ENCODE assay signal across 8 cellular contexts in genomic region chr9:35114921-35115341, GRCh38. TPM values are rescaled to one million over a fixed set of nuclear protein-coding genes. Genes with fewer than 3 reads are reported as not detected.
DNase-seq lines count a peak whose midpoint lies in the region; ATAC-seq and TF ChIP-seq lines count a peak whose summit lies in the region.

No MANE protein-coding gene starts in this region.

- H4K8ac ChIP-seq in H9 (replicated peaks; ENCODE audit: insufficient read length, low read depth, low read length) = no peak overlapping the region

- TF ChIP-seq CTCF in AG10803 (conservative IDR thresholded peaks at IDR 0.05; ENCODE audit: low read length) = no peak
- no peak for TF ChIP-seq CTCF in H9 (conservative IDR thresholded peaks at IDR 0.05)
- no peak for TF ChIP-seq CTCF in dorsolateral prefrontal cortex (IDR thresholded peaks at IDR 0.05 in 54 of 56, conservative IDR thresholded peaks at IDR 0.05 in 2 of 56; ENCODE audit: low read depth in 1 of 56, partially characterized antibody in 56 of 56)
- TF ChIP-seq CTCF in lower leg skin (IDR thresholded peaks at IDR 0.05) = no peak

- no peak for ATAC-seq in T-cell (replicated peaks in 1 of 4)
- no peak for ATAC-seq in GM21576 (IDR thresholded peaks at IDR 0.05; ENCODE audit: unreplicated experiment)

- peaks cover 19% of the 10 kb centered on the region for H3K23me2 ChIP-seq in H9 (ENCODE audit: insufficient read length, low read depth, low read length, poor library complexity, severe bottlenecking)

- H3K4ac ChIP-seq in H9 (ENCODE audit: low read depth, low read length) = no peak overlapping the region

- peak; percentile 47 for DNase-seq in AG10803 (ENCODE audit: low read depth)
- peak; percentile 52 for DNase-seq in H9
- DNase-seq in T-cell = peak in 17 of 34 experiments; percentile 8 to 43 (median 32)
- DNase-seq in dorsolateral prefrontal cortex = peak in 1 of 10 donors; percentile 31
- peak; percentile 73 to 94 for DNase-seq in lower leg skin (ENCODE audit: low spot score in 2 of 2)
- DNase-seq in substantia nigra (lab: John Stamatoyannopoulos, UW) = peak in 31 of 49 donors; percentile 6 to 68 (median 29)
- DNase-seq in NCI-H187 (lab: John Stamatoyannopoulos, UW) = no peak

- no peak overlapping the region for H2BK120ac ChIP-seq in H9 (ENCODE audit: low read depth, low read length, poor library complexity, severe bottlenecking)

- H3K56ac ChIP-seq in H9 (ENCODE audit: insufficient read length, low read depth, low read length) = no peak overlapping the region

- peaks cover 2% of the 10 kb centered on the region; the same call in 1 of the 2 replicates for H3K4me1 ChIP-seq in H9 (ENCODE audit: insufficient read depth, low read length)

- no peak overlapping the region for H2AFZ ChIP-seq in H9 (ENCODE audit: low read length)

- H3K9me3 ChIP-seq in H9 (ENCODE audit: control insufficient read depth, low read depth, low read length) = no peaks in the 10 kb centered on the region

- H3K4me1 Mint-ChIP-seq in H9 (peaks cover 44% of the 10 kb centered on the region in 2 experiments), T-cell (peaks cover 56 to 58% (median 58%) of the 10 kb centered on the region in 3 donors)

- H3K27ac Mint-ChIP-seq in H9 (peak overlapping the region; percentile 80 to 97 (median 92); a peak in 5 of 7 replicates), T-cell (peak overlapping the region; percentile 95 to 97)

- H3K23ac ChIP-seq in H9 (ENCODE audit: insufficient read length, low read depth, low read length) = no peak overlapping the region

- H4K5ac ChIP-seq in H9 (ENCODE audit: insufficient read length, low read depth, low read length) = no peak overlapping the region

- no peak overlapping the region for H2BK15ac ChIP-seq in H9 (ENCODE audit: low read depth, low read length)

- H3K4me3 Mint-ChIP-seq in H9 = peak overlapping the region; percentile 87 to 94
- H3K4me3 Mint-ChIP-seq in T-cell = peak overlapping the region; percentile 88 to 91 (median 90)

- peak overlapping the region; percentile 89 for H3K4me2 ChIP-seq in H9 (ENCODE audit: insufficient read depth, insufficient read length, low read length)

- H3K36me3 Mint-ChIP-seq in H9 (ENCODE audit: insufficient read depth in 1 of 3, low read depth in 3 of 3) = no peaks in the 10 kb centered on the region
- no peaks in the 10 kb centered on the region for H3K36me3 Mint-ChIP-seq in T-cell

- no peak overlapping the region for H3T11ph ChIP-seq in H9 (ENCODE audit: low read length)

- POLR2A ChIA-PET in T-cell (lab: Charles Lee) = interaction anchor here in 1 of 2 donors (0.6 kb wide), 1 partner anchor 738 kb away, joined by 4 read pairs; the partner anchor contains the start of gene MYORG

- no peak overlapping the region for H3K18ac ChIP-seq in H9 (ENCODE audit: insufficient read length, low read depth, low read length)

- no peaks in the 10 kb centered on the region for H3K79me2 ChIP-seq in H9 (ENCODE audit: insufficient read depth, low read length)

- no peaks in the 10 kb centered on the region for H3K79me1 ChIP-seq in H9 (ENCODE audit: insufficient read depth, low read depth, low read length, poor library complexity, severe bottlenecking)

- H3K27ac ChIP-seq in H9 (ENCODE audit: insufficient read length, low read depth, low read length) (no peak overlapping the region), dorsolateral prefrontal cortex (peak overlapping the region in 55 of 59 donors; percentile 27 to 97 (median 83)), substantia nigra (ENCODE audit: low read depth, low read length, poor library complexity, severe bottlenecking) (peak overlapping the region; percentile 79)

- no peak overlapping the region for H2BK5ac ChIP-seq in H9 (ENCODE audit: insufficient read length, low read length)

- H3K9me3 Mint-ChIP-seq in H9 = no peaks in the 10 kb centered on the region
- H3K9me3 Mint-ChIP-seq in T-cell = no peaks in the 10 kb centered on the region

- no peak for TF ChIP-seq POLR2A in lower leg skin (IDR thresholded peaks at IDR 0.05)

- no peak overlapping the region for H2AK5ac ChIP-seq in H9 (ENCODE audit: insufficient read length, low read length)

- no peaks in the 10 kb centered on the region for H3K27me3 ChIP-seq in H9 (ENCODE audit: insufficient read depth, low read length)
- H3K27me3 ChIP-seq in dorsolateral prefrontal cortex = no peaks in the 10 kb centered on the region

- no peak overlapping the region for H3K9ac ChIP-seq in H9 (ENCODE audit: extremely low read depth, insufficient read length, low read length)

- no peak overlapping the region for H2BK12ac ChIP-seq in H9 (ENCODE audit: insufficient read length, low read depth, low read length)

- H3K27me3 Mint-ChIP-seq in H9 (ENCODE audit: low read depth) (0 out of 2 replicates have a peak, but pooled peaks cover 4% of the 10 kb centered on the region), T-cell (no peaks in the 10 kb centered on the region)

- no CpG with 5 or more reads among the region's 6 CpGs for WGBS in H9 (ENCODE audit: extremely low coverage, insufficient read length, low lambda C conversion rate)
- 3 to 4% methylated on average over 6 of the region's 6 CpGs for WGBS in lower leg skin, 2 donors

- no peak overlapping the region for H2BK20ac ChIP-seq in H9 (ENCODE audit: low read depth, low read length, poor library complexity, severe bottlenecking)

- no peak overlapping the region for H4K91ac ChIP-seq in H9 (ENCODE audit: insufficient read length, low read depth, low read length)

- no peak overlapping the region for H3K14ac ChIP-seq in H9 (ENCODE audit: insufficient read depth, low read length)

- CTCF ChIA-PET in T-cell (lab: Charles Lee) = interaction anchor here (0.6 to 3.0 kb wide), 5 partner anchors 12 to 684 kb away, joined by 3 to 12 read pairs (median 4); partner anchors contain the start of genes STOML2 (in 1 of the 2) and VCP (in 1 of the 2)

- no peaks in the 10 kb centered on the region for H4K20me1 ChIP-seq in H9 (ENCODE audit: control insufficient read depth, insufficient read depth, insufficient read length)

- H3K4me3 ChIP-seq in AG10803 (ENCODE audit: low read length) (peak overlapping the region; percentile 97), dorsolateral prefrontal cortex (peak overlapping the region; percentile 32 to 97 (median 71)), lower leg skin (ENCODE audit: low read depth, poor library complexity, severe bottlenecking) (peak overlapping the region; percentile 32)

- intact Hi-C loops in dorsolateral prefrontal cortex (cut with DNase I) = loop anchor here (5.0 to 10.0 kb wide), 4 partner anchors 270 to 617 kb away; partner anchors contain the start of genes CREB3 (in 1 of the 2) and TLN1 (in 1 of the 2)
- intact Hi-C loops in lower leg skin (cut with DNase I; ENCODE audit: low total_unique reads) = loop anchor here (5.0 kb wide), 1 partner anchor 362 kb away; no protein-coding TSS in a partner anchor

RNA-seq across cellular contexts. Expression of gene ATOSB, which starts 0.7 kb away (rescaled TPM):
- 5.6 and 6.1 TPM in 2 replicates for total RNA-seq in H9 (2021)
- total RNA-seq in T-cell = 10 to 100 TPM in 1 of 5 donors, 1 to 10 TPM in 4; 4.7 to 12.7 (median 8.9) TPM
- total RNA-seq in dorsolateral prefrontal cortex = 10 to 100 TPM; 14.2 to 30.2 (median 22.4) TPM
- 10 to 100 TPM; 16.7 to 27.9 (median 19.4) TPM for total RNA-seq in lower leg skin

RNA-seq across cellular contexts. Expression of gene STOML2, which starts 12.0 kb away (rescaled TPM):
- total RNA-seq in H9 (2021) (192 and 193 TPM in 2 replicates), T-cell (10 to 100 TPM; 35.8 to 58.2 (median 53.7) TPM), dorsolateral prefrontal cortex (10 to 100 TPM; 36.9 to 78.5 (median 61.0) TPM), lower leg skin (100 to 1,000 TPM in 2 of 4 donors, 10 to 100 TPM in 2; 76.3 to 105 (median 88.6) TPM)

RNA-seq across cellular contexts. Expression of gene PIGO, which starts 18.5 kb away (rescaled TPM):
- total RNA-seq in H9 (2021) (20.3 and 23.4 TPM in 2 replicates), T-cell (10 to 100 TPM; 23.0 to 32.1 (median 29.9) TPM), dorsolateral prefrontal cortex (10 to 100 TPM; 14.1 to 39.9 (median 22.4) TPM), lower leg skin (10 to 100 TPM in 3 of 4 donors, 1 to 10 TPM in 1; 9.8 to 21.3 (median 19.0) TPM)

RNA-seq across cellular contexts. Expression of gene FANCG, which starts 35.2 kb away (rescaled TPM):
- total RNA-seq in H9 (2021) (86.9 and 88.0 TPM in 2 replicates), T-cell (10 to 100 TPM; 20.0 to 30.7 (median 28.2) TPM), dorsolateral prefrontal cortex (10 to 100 TPM; 12.2 to 38.6 (median 22.1) TPM), lower leg skin (10 to 100 TPM in 3 of 4 donors, 1 to 10 TPM in 1; 5.3 to 34.7 (median 11.6) TPM)

RNA-seq across cellular contexts. Expression of gene VCP, which starts 42.5 kb away (rescaled TPM):
- total RNA-seq in H9 (2021) (407 and 409 TPM in 2 replicates), T-cell (100 to 1,000 TPM; 141 to 232 (median 167) TPM), dorsolateral prefrontal cortex (100 to 1,000 TPM in 119 of 120 experiments, 10 to 100 TPM in 1; 96.2 to 199 (median 161) TPM), lower leg skin (100 to 1,000 TPM; 122 to 194 (median 156) TPM)

Comparison
In these comparisons a context has a peak if more than half of its experiments do, and no peak if none do; other contexts are left out.
1. DNase-seq: peak in AG10803 (single experiment), H9 (single experiment), lower leg skin (2 of 2) and substantia nigra (31 of 49); none in NCI-H187 (0 of 2).
2. H3K4me3 ChIP-seq: peak in every context shown above with its lines; median percentile 97 in AG10803; 71 in dorsolateral prefrontal cortex; 32 in lower leg skin.